ENCODE assay signal across 1 cellular context in genomic region chr17:17591408-17592265, GRCh38.
TF ChIP-seq lines count a peak whose summit lies in the region.

Gene PEMT, minus strand, starts transcription at chr17:17591708. Its CDS starts 82 bp downstream, at chr17:17591626.

TF ChIP-seq in K562, 482 proteins besides CTCF, POLR2A, EP300 and RAD21 (continued from another document and continues in another):
- peak in 1 of 2 experiments; percentile 95; a peak in 2 of 4 replicates for TF ChIP-seq BCLAF1 (IDR thresholded peaks at IDR 0.05; ENCODE audit: borderline replicate concordance in 1 of 2, control insufficient read depth in 1 of 2, low read depth in 2 of 2, low read length in 1 of 2)
- TF ChIP-seq FOXK1 (CRISPR knock-in tag; IDR thresholded peaks at IDR 0.05; ENCODE audit: borderline replicate concordance): 0 out of 2 replicates have a peak, but pooled peaks have one; percentile 30
- TF ChIP-seq GTF2B (IDR thresholded peaks at IDR 0.05; ENCODE audit: extremely low read depth, insufficient read length): no peak
- no peak for TF ChIP-seq TEAD2 (tag; IDR thresholded peaks at IDR 0.05)
- no peak for TF ChIP-seq POLR3G (IDR thresholded peaks at IDR 0.05; ENCODE audit: extremely low read depth, insufficient read length, insufficient replicate concordance)
- TF ChIP-seq CXXC5 (CRISPR knock-in tag; IDR thresholded peaks at IDR 0.05): peak; percentile 97
- TF ChIP-seq STAT5B (CRISPR knock-in tag; IDR thresholded peaks at IDR 0.05): no peak
- peak; percentile 36; the same call in 1 of the 2 replicates for TF ChIP-seq NBN (IDR thresholded peaks at IDR 0.05; ENCODE audit: low read depth)
- no peak for TF ChIP-seq CBX2 (IDR thresholded peaks at IDR 0.05; ENCODE audit: insufficient read depth, low read length, poor library complexity, severe bottlenecking)
- peak; percentile 59 for TF ChIP-seq TAF9B (IDR thresholded peaks at IDR 0.05; ENCODE audit: partially characterized antibody)
- no peak for TF ChIP-seq TGIF2 (CRISPR knock-in tag; IDR thresholded peaks at IDR 0.05)
- no peak for TF ChIP-seq POLR2AphosphoS2 (IDR thresholded peaks at IDR 0.05; ENCODE audit: low read length)
- TF ChIP-seq ZBTB40 (IDR thresholded peaks at IDR 0.05): peak; percentile 97
- no peak for TF ChIP-seq ZBTB40 (CRISPR knock-in tag; IDR thresholded peaks at IDR 0.05)
- TF ChIP-seq NR4A1 (CRISPR knock-in tag; IDR thresholded peaks at IDR 0.05): no peak
- TF ChIP-seq NR4A1 (tag; IDR thresholded peaks at IDR 0.05): peak; percentile 74
- 0 out of 2 replicates have a peak, but pooled peaks have one; percentile 12 for TF ChIP-seq GATAD2B (IDR thresholded peaks at IDR 0.05; ENCODE audit: borderline replicate concordance)
- TF ChIP-seq MXI1 (IDR thresholded peaks at IDR 0.05; ENCODE audit: low read depth, low read length): no peak
- TF ChIP-seq VEZF1 (CRISPR knock-in tag; IDR thresholded peaks at IDR 0.05): peak; percentile 80
- TF ChIP-seq CREB1 (IDR thresholded peaks at IDR 0.05): peak; percentile 58
- peak; percentile 86 for TF ChIP-seq CREB1 (CRISPR knock-in tag; IDR thresholded peaks at IDR 0.05)
- TF ChIP-seq FOS (IDR thresholded peaks at IDR 0.05; ENCODE audit: extremely low read depth, insufficient read length): no peak
- TF ChIP-seq MCM7 (IDR thresholded peaks at IDR 0.05): no peak
- no peak for TF ChIP-seq SIRT6 (IDR thresholded peaks at IDR 0.05; ENCODE audit: low read depth, low read length)
- TF ChIP-seq ZNF133 (CRISPR knock-in tag; IDR thresholded peaks at IDR 0.05): no peak
- TF ChIP-seq TFE3 (CRISPR knock-in tag; IDR thresholded peaks at IDR 0.05): no peak
- no peak for TF ChIP-seq EHMT2 (IDR thresholded peaks at IDR 0.05)
- peak; percentile 90 for TF ChIP-seq ZNF584 (CRISPR knock-in tag; IDR thresholded peaks at IDR 0.05; ENCODE audit: low read depth)
- no peak for TF ChIP-seq FOXO4 (CRISPR knock-in tag; IDR thresholded peaks at IDR 0.05)
- peak; percentile 61 for TF ChIP-seq FIP1L1 (IDR thresholded peaks at IDR 0.05; ENCODE audit: low read depth, low read length, poor library complexity, severe bottlenecking)
- no peak for TF ChIP-seq HES1 (IDR thresholded peaks at IDR 0.05; ENCODE audit: low read depth)
- peak; percentile 96 for TF ChIP-seq ZNF592 (IDR thresholded peaks at IDR 0.05)
- TF ChIP-seq HNRNPUL1 (IDR thresholded peaks at IDR 0.05; ENCODE audit: low read length): no peak
- no peak for TF ChIP-seq RBM17 (IDR thresholded peaks at IDR 0.05; ENCODE audit: borderline replicate concordance, low read depth, low read length)
- no peak for TF ChIP-seq NELFE (IDR thresholded peaks at IDR 0.05; ENCODE audit: insufficient read depth, insufficient read length)
- TF ChIP-seq ZNF174 (CRISPR knock-in tag; IDR thresholded peaks at IDR 0.05): no peak
- no peak for TF ChIP-seq ZNF764 (CRISPR knock-in tag; IDR thresholded peaks at IDR 0.05; ENCODE audit: low read depth)
- 0 out of 2 replicates have a peak, but pooled peaks have one; percentile 22 for TF ChIP-seq PYGO2 (tag; IDR thresholded peaks at IDR 0.05)
